9 cellular contexts compared by ENCODE assay signal in genomic region chr15:62482715-62483429, GRCh38.
DNase-seq lines count a peak whose midpoint lies in the region; ATAC-seq and TF ChIP-seq lines count a peak whose summit lies in the region.
"Had no signal": no experiment of that assay in that cellular context is flagged by ENCODE, and none has a peak within 500 bp of the region (broad histone marks: within the 10 kb centered on the region; RNA-seq: fewer than 3 reads in every experiment).

No MANE protein-coding gene starts in this region.

- 57% methylated on average over 5 of the region's 5 CpGs for WGBS in SK-N-SH (ENCODE audit: low lambda C conversion rate)

- TF ChIP-seq EP300 in SK-N-SH (IDR thresholded peaks at IDR 0.05; ENCODE audit: borderline replicate concordance in 1 of 2, low read depth in 1 of 2, low read length in 1 of 2): peak; percentile 70 to 82; a peak in 3 of 4 replicates

- intact Hi-C loops in lower lobe of right lung (cut with DNase I): no loop called here

- H3K9ac ChIP-seq in SK-N-SH: 0 out of 2 replicates have a peak overlapping the region, but pooled peaks have one; percentile 17

- H3K4me1 ChIP-seq in SK-N-SH (ENCODE audit: control insufficient read depth in 1 of 2, insufficient read depth in 2 of 2, low read depth in 1 of 2, low read length in 1 of 2) (peaks cover 12 to 22% of the 10 kb centered on the region in 2 experiments; a peak in 3 of 4 replicates), right atrium auricular region (peaks cover 0 to 15% of the 10 kb centered on the region in 2 donors), lower lobe of right lung (no peaks in the 10 kb centered on the region)

- TF ChIP-seq RAD21 in SK-N-SH (IDR thresholded peaks at IDR 0.05; ENCODE audit: low read length): peak; percentile 46

- peak; percentile 2 for DNase-seq in activated T-cell treated with anti-CD3 and anti-CD28 coated beads for 48 hours (ENCODE audit: low read depth)
- no peak for DNase-seq in activated T-cell treated with anti-CD3 and anti-CD28 coated beads, Interleukin-2, amount 50 U/mL, for 24 hours
- peak; percentile 74 for DNase-seq in SK-N-SH
- DNase-seq in right atrium auricular region (ENCODE audit: low spot score): no peak
- no peak for DNase-seq in NCI-H1436 treated with DMSO at 0.1 percent for 48 hours (lab: John Stamatoyannopoulos, UW)
- no peak for DNase-seq in NCI-H2081 (lab: John Stamatoyannopoulos, UW)
- no peak for DNase-seq in lower lobe of right lung
- DNase-seq: activated T-cell treated with anti-CD3 and anti-CD28 coated beads, Interleukin-2, amount 50 U/mL, for 4 hours had no signal

- no peaks in the 10 kb centered on the region for H3K9me3 Mint-ChIP-seq in activated T-cell treated with anti-CD3 and anti-CD28 coated beads, Interleukin-2, amount 50 U/mL, for 24 hours
- H3K9me3 Mint-ChIP-seq: activated T-cell treated with anti-CD3 and anti-CD28 coated beads, Interleukin-2, amount 50 U/mL, for 4 hours had no signal

- H3K4me3 Mint-ChIP-seq in activated T-cell treated with anti-CD3 and anti-CD28 coated beads, Interleukin-2, amount 50 U/mL, for 24 hours: no peak overlapping the region
- H3K4me3 Mint-ChIP-seq: activated T-cell treated with anti-CD3 and anti-CD28 coated beads, Interleukin-2, amount 50 U/mL, for 4 hours had no signal

- CTCF ChIA-PET in SK-N-SH (lab: Yijun Ruan, JAX): interaction anchor here (0.6 to 2.1 kb wide), 7 partner anchors 11 to 296 kb away, joined by 3 to 7 read pairs (median 5); no protein-coding TSS in a partner anchor

- 0 out of 2 replicates have a peak overlapping the region, but pooled peaks have one; percentile 9 for H3K4me2 ChIP-seq in SK-N-SH

- H3K27me3 ChIP-seq in SK-N-SH (ENCODE audit: insufficient read depth) (no peaks in the 10 kb centered on the region), right atrium auricular region (no peaks in the 10 kb centered on the region), lower lobe of right lung (ENCODE audit: low read depth) (no peaks in the 10 kb centered on the region)

- peaks cover 16% of the 10 kb centered on the region for H3F3A ChIP-seq in SK-N-SH (replicated peaks; ENCODE audit: insufficient read depth)

- no peak overlapping the region for H3K27ac Mint-ChIP-seq in activated T-cell treated with anti-CD3 and anti-CD28 coated beads, Interleukin-2, amount 50 U/mL, for 24 hours

- H3K79me2 ChIP-seq in SK-N-SH (ENCODE audit: insufficient read depth): peaks cover 17% of the 10 kb centered on the region

- H3K9me2 ChIP-seq in SK-N-SH: no peaks in the 10 kb centered on the region

- H3K27ac ChIP-seq in SK-N-SH (ENCODE audit: low read depth in 2 of 2, low read length in 1 of 2) (peak overlapping the region; percentile 51 to 89), right atrium auricular region (peak overlapping the region; percentile 1 to 11), lower lobe of right lung (no peak overlapping the region)

- no peaks in the 10 kb centered on the region for H3K36me3 ChIP-seq in SK-N-SH (replicated peaks in 1 of 2; ENCODE audit: control insufficient read depth in 1 of 2, insufficient read depth in 2 of 2, low read length in 1 of 2)
- H3K36me3 ChIP-seq in right atrium auricular region: no peaks in the 10 kb centered on the region
- H3K36me3 ChIP-seq in lower lobe of right lung: no peaks in the 10 kb centered on the region

- H3K9me3 ChIP-seq in SK-N-SH: no peaks in the 10 kb centered on the region
- H3K9me3 ChIP-seq in right atrium auricular region: no peaks in the 10 kb centered on the region
- no peaks in the 10 kb centered on the region for H3K9me3 ChIP-seq in lower lobe of right lung

- H3K4me3 ChIP-seq in SK-N-SH (ENCODE audit: low read depth in 2 of 2, low read length in 1 of 2) (no peak overlapping the region), right atrium auricular region (no peak overlapping the region), lower lobe of right lung (no peak overlapping the region)

- no peaks in the 10 kb centered on the region for H3K36me3 Mint-ChIP-seq in activated T-cell treated with anti-CD3 and anti-CD28 coated beads, Interleukin-2, amount 50 U/mL, for 24 hours (ENCODE audit: low read depth)

- H4K20me1 ChIP-seq in SK-N-SH (ENCODE audit: insufficient read depth): no peaks in the 10 kb centered on the region

- H3K27me3 Mint-ChIP-seq in activated T-cell treated with anti-CD3 and anti-CD28 coated beads, Interleukin-2, amount 50 U/mL, for 24 hours: peaks cover 3% of the 10 kb centered on the region

- no peak overlapping the region for H2AFZ ChIP-seq in SK-N-SH (ENCODE audit: low read depth)

- ATAC-seq in HG02973 (IDR thresholded peaks at IDR 0.05; ENCODE audit: unreplicated experiment) (peak; percentile 71), lower lobe of right lung (no peak)

- H3K4me1 Mint-ChIP-seq in activated T-cell treated with anti-CD3 and anti-CD28 coated beads, Interleukin-2, amount 50 U/mL, for 24 hours (ENCODE audit: low read depth): no peaks in the 10 kb centered on the region

- TF ChIP-seq CTCF in SK-N-SH (IDR thresholded peaks at IDR 0.05): peak; percentile 44
- no peak for TF ChIP-seq CTCF in right atrium auricular region (IDR thresholded peaks at IDR 0.05)
- no peak for TF ChIP-seq CTCF in lower lobe of right lung (IDR thresholded peaks at IDR 0.05)

- POLR2A ChIA-PET in SK-N-SH (lab: Yijun Ruan, JAX): no interaction called here

TF ChIP-seq in SK-N-SH, 30 proteins besides CTCF, POLR2A, EP300 and RAD21 (continues in another document):
- TF ChIP-seq ELF1 (IDR thresholded peaks at IDR 0.05): no peak
- TF ChIP-seq FOSL2 (IDR thresholded peaks at IDR 0.05; ENCODE audit: borderline replicate concordance, low read depth): peak; percentile 25; the same call in 1 of the 2 replicates
- no peak for TF ChIP-seq TAF1 (IDR thresholded peaks at IDR 0.05; ENCODE audit: borderline replicate concordance, low read depth, low read length)
- TF ChIP-seq MXI1 (IDR thresholded peaks at IDR 0.05; ENCODE audit: low read depth, low read length): 0 out of 2 replicates have a peak, but pooled peaks have one; percentile 19
- TF ChIP-seq MAX (IDR thresholded peaks at IDR 0.05; ENCODE audit: low read depth): no peak
- TF ChIP-seq, protein P1, sequence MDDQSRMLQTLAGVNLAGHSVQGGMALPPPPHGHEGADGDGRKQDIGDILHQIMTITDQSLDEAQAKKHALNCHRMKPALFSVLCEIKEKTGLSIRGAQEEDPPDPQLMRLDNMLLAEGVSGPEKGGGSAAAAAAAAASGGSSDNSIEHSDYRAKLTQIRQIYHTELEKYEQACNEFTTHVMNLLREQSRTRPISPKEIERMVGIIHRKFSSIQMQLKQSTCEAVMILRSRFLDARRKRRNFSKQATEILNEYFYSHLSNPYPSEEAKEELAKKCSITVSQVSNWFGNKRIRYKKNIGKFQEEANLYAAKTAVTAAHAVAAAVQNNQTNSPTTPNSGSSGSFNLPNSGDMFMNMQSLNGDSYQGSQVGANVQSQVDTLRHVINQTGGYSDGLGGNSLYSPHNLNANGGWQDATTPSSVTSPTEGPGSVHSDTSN (IDR thresholded peaks at IDR 0.05): peak; percentile 92
- TF ChIP-seq SIN3A (IDR thresholded peaks at IDR 0.05; ENCODE audit: borderline replicate concordance, low read depth, low read length): no peak
- TF ChIP-seq, protein P2, sequence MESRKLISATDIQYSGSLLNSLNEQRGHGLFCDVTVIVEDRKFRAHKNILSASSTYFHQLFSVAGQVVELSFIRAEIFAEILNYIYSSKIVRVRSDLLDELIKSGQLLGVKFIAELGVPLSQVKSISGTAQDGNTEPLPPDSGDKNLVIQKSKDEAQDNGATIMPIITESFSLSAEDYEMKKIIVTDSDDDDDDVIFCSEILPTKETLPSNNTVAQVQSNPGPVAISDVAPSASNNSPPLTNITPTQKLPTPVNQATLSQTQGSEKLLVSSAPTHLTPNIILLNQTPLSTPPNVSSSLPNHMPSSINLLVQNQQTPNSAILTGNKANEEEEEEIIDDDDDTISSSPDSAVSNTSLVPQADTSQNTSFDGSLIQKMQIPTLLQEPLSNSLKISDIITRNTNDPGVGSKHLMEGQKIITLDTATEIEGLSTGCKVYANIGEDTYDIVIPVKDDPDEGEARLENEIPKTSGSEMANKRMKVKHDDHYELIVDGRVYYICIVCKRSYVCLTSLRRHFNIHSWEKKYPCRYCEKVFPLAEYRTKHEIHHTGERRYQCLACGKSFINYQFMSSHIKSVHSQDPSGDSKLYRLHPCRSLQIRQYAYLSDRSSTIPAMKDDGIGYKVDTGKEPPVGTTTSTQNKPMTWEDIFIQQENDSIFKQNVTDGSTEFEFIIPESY (IDR thresholded peaks at IDR 0.05; ENCODE audit: borderline replicate concordance, low read depth): no peak
- no peak; the same call in 1 of the 2 replicates for TF ChIP-seq NFIC (IDR thresholded peaks at IDR 0.05; ENCODE audit: borderline replicate concordance)
- TF ChIP-seq YY1 (IDR thresholded peaks at IDR 0.05; ENCODE audit: low read depth): no peak
- no peak for TF ChIP-seq RFX5 (IDR thresholded peaks at IDR 0.05; ENCODE audit: low read length)
- TF ChIP-seq USF1 (IDR thresholded peaks at IDR 0.05; ENCODE audit: borderline replicate concordance, low read depth): no peak
- TF ChIP-seq NRF1 (IDR thresholded peaks at IDR 0.05; ENCODE audit: low read depth, low read length): no peak
- 0 out of 2 replicates have a peak, but pooled peaks have one; percentile 41 for TF ChIP-seq FOXJ3 (CRISPR knock-in tag; IDR thresholded peaks at IDR 0.05)
- peak; percentile 81; the same call in 1 of the 2 replicates for TF ChIP-seq RCOR1 (IDR thresholded peaks at IDR 0.05; ENCODE audit: low read length)
- TF ChIP-seq SMC3 (IDR thresholded peaks at IDR 0.05; ENCODE audit: low read depth, low read length): no peak
- TF ChIP-seq JUND (IDR thresholded peaks at IDR 0.05): peak; percentile 46; the same call in 1 of the 2 replicates
- peak; percentile 39; the same call in 1 of the 2 replicates for TF ChIP-seq TEAD4 (IDR thresholded peaks at IDR 0.05; ENCODE audit: borderline replicate concordance, insufficient read depth)
- TF ChIP-seq CHD2 (IDR thresholded peaks at IDR 0.05; ENCODE audit: low read length, partially characterized antibody): peak; percentile 18
- TF ChIP-seq TCF12 (IDR thresholded peaks at IDR 0.05): peak; percentile 85

Comparison
In these comparisons a context has a peak if more than half of its experiments do, and no peak if none do; other contexts are left out.
1. DNase-seq: peak in activated T-cell treated with anti-CD3 and anti-CD28 coated beads for 48 hours (single experiment) and SK-N-SH (single experiment); none in activated T-cell treated with anti-CD3 and anti-CD28 coated beads, Interleukin-2, amount 50 U/mL, for 24 hours (single experiment), right atrium auricular region (single experiment), NCI-H1436 treated with DMSO at 0.1 percent for 48 hours (single experiment), NCI-H2081 (0 of 2) and lower lobe of right lung (single experiment).